ENCODE assay signal across 16 cellular contexts in the genomic region with DNA sequence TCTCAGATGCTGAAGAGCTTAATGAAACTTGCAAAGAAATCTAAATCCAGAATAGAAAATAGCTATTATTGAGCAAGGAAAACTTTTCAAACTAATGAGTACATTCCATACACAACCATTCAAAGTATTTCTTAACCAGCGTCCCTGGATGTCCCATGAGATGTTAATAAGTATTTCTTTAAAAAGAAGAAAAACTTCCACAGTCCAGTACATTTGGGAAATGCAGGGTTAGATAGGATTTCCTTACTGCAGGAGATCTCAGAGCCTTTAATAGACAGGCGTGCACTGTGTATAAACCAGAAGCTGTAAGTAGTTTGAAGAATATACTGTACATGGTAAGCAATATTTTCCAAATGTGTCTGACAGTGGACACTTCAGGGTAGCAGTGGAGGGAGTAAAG. TPM values are rescaled to one million over a fixed set of nuclear protein-coding genes. Genes with fewer than 3 reads are reported as not detected.
DNase-seq lines count a peak whose midpoint lies in the region; ATAC-seq, FAIRE-seq and TF ChIP-seq lines count a peak whose summit lies in the region.
"Had no signal": no experiment of that assay in that cellular context is flagged by ENCODE, and none has a peak within 500 bp of the region (broad histone marks: within the 10 kb centered on the region; RNA-seq: fewer than 3 reads in every experiment).

No MANE protein-coding gene starts in this region.

- H3K36me3 ChIP-seq in K562 (ENCODE audit: control insufficient read depth, insufficient read depth, low read length) (no peaks in the 10 kb centered on the region), neutrophil (no peaks in the 10 kb centered on the region), smooth muscle cell (ENCODE audit: low read depth) (no peaks in the 10 kb centered on the region), stomach (no peaks in the 10 kb centered on the region)
- H3K36me3 ChIP-seq: HAP-1, SJCRH30 had no signal

- CTCF ChIA-PET in K562 (lab: Yijun Ruan, JAX; ENCODE audit: low intra/inter-chr PET ratio): no interaction called here

- H3K4me3 ChIP-seq in K562 (no peak overlapping the region), neutrophil (ENCODE audit: low read depth in 1 of 2, low read length in 1 of 2) (no peak overlapping the region), smooth muscle cell (no peak overlapping the region), stomach (no peak overlapping the region)
- H3K4me3 ChIP-seq: HAP-1, SJCRH30 had no signal

- H3K27ac ChIP-seq in K562 (ENCODE audit: extremely low read depth, low read depth, low read length) (no peak overlapping the region), neutrophil (peak overlapping the region; percentile 73), smooth muscle cell (ENCODE audit: low read depth) (no peak overlapping the region), stomach (peak overlapping the region in 1 of 5 donors; percentile 16)
- H3K27ac ChIP-seq: C4-2B, SJCRH30 had no signal

- no peak for FAIRE-seq in K562 (lab: Jason Lieb, UNC)
- FAIRE-seq: GM18507, RCC 7860 had no signal

- TF ChIP-seq RAD21 in K562 (CRISPR knock-in tag; conservative IDR thresholded peaks at IDR 0.05 in 1 of 2, IDR thresholded peaks at IDR 0.05 in 1 of 2): no peak

- H2AFZ ChIP-seq in K562 (ENCODE audit: low read depth, low read length): 0 out of 2 replicates have a peak overlapping the region, but pooled peaks have one; percentile 2
- peak overlapping the region; percentile 36 for H2AFZ ChIP-seq in smooth muscle cell (ENCODE audit: low read depth)

- TF ChIP-seq EP300 in K562 (IDR thresholded peaks at IDR 0.05; ENCODE audit: low read length) (no peak), stomach (IDR thresholded peaks at IDR 0.05) (no peak)

- H3K4me1 ChIP-seq in K562 (replicated peaks in 1 of 2; ENCODE audit: control insufficient read depth in 2 of 2, insufficient read depth in 2 of 2, low read length in 2 of 2) (no peaks in the 10 kb centered on the region), neutrophil (ENCODE audit: control insufficient read depth in 1 of 2, insufficient read depth in 1 of 2, low read depth in 1 of 2, low read length in 1 of 2) (peaks cover 15 to 17% of the 10 kb centered on the region in 2 experiments), smooth muscle cell (ENCODE audit: low read depth) (no peaks in the 10 kb centered on the region), stomach (peaks cover 0 to 8% (median 0%) of the 10 kb centered on the region in 4 donors)
- H3K4me1 ChIP-seq: HAP-1 had no signal

- TF ChIP-seq CTCF in K562 (IDR thresholded peaks at IDR 0.05 in 2 of 3, conservative IDR thresholded peaks at IDR 0.05 in 1 of 3; ENCODE audit: insufficient read depth in 2 of 3, low read depth in 1 of 3, low read length in 3 of 3): no peak
- TF ChIP-seq CTCF in neutrophil (IDR thresholded peaks at IDR 0.05): no peak
- TF ChIP-seq CTCF in smooth muscle cell (IDR thresholded peaks at IDR 0.05; ENCODE audit: borderline replicate concordance, insufficient read depth, poor library complexity, severe bottlenecking): no peak
- no peak for TF ChIP-seq CTCF in stomach (IDR thresholded peaks at IDR 0.05)

- H3K79me2 ChIP-seq in K562 (ENCODE audit: control insufficient read depth, insufficient read depth, low read length) (no peaks in the 10 kb centered on the region), smooth muscle cell (ENCODE audit: low read depth) (no peaks in the 10 kb centered on the region)

- intact Hi-C loops in K562 (cut with micrococcal nuclease) (no loop called here), stomach (cut with DNase I; ENCODE audit: low total_unique reads) (no loop called here)

- H3K27me3 ChIP-seq in K562 (ENCODE audit: control insufficient read depth in 2 of 2, insufficient read depth in 2 of 2, low read length in 2 of 2): no peaks in the 10 kb centered on the region
- no peaks in the 10 kb centered on the region for H3K27me3 ChIP-seq in neutrophil
- no peaks in the 10 kb centered on the region for H3K27me3 ChIP-seq in smooth muscle cell (ENCODE audit: low read depth)
- H3K27me3 ChIP-seq in stomach: no peaks in the 10 kb centered on the region
- H3K27me3 ChIP-seq: SJCRH30 had no signal

- in situ Hi-C loops in K562 (cut with MboI): no loop called here

- WGBS in K562 (ENCODE audit: insufficient coverage, low coverage, missing lambda C conversion rate): 47% methylated on average over 2 of the region's 2 CpGs
- 91% methylated on average over 2 of the region's 2 CpGs for WGBS in smooth muscle cell (ENCODE audit: low lambda C conversion rate)
- WGBS in stomach, 5 donors: 82 to 90% (median 85%) methylated on average over 2 of the region's 2 CpGs

- H3K9ac ChIP-seq in K562 (ENCODE audit: insufficient read depth in 1 of 2, low read depth in 2 of 2, low read length in 2 of 2): no peak overlapping the region
- H3K9ac ChIP-seq in smooth muscle cell (ENCODE audit: low read depth): no peak overlapping the region

- DNase-seq in AG20443 (ENCODE audit: low spot score): peak; percentile 19
- DNase-seq in K562 (ENCODE audit: extremely low read depth in 1 of 4, low spot score in 3 of 4): no peak
- DNase-seq in smooth muscle cell (lab: John Stamatoyannopoulos, UW; ENCODE audit: unreplicated experiment): no peak
- no peak for DNase-seq in stomach
- no peak for DNase-seq in foreskin melanocyte
- no peak for DNase-seq in NCI-H146 (lab: John Stamatoyannopoulos, UW)
- DNase-seq: DMS53, NCI-H1417 treated with DMSO at 0.1 percent for 48 hours, NCI-H2029 treated with DMSO at 0.1 percent for 48 hours, NCI-H510A treated with DMSO at 0.1 percent for 48 hours, SJCRH30 had no signal

- POLR2A ChIA-PET in K562 (lab: Yijun Ruan, JAX): interaction anchor here (0.6 to 1.1 kb wide), 4 partner anchors 10 to 608 kb away, joined by 3 read pairs; no protein-coding TSS in a partner anchor

- no peaks in the 10 kb centered on the region for H3F3A ChIP-seq in smooth muscle cell (ENCODE audit: low read depth)

- H3K9me3 ChIP-seq in K562 (replicated peaks; ENCODE audit: control insufficient read depth, insufficient read depth, low read depth, low read length) (no peaks in the 10 kb centered on the region), neutrophil (no peaks in the 10 kb centered on the region), smooth muscle cell (replicated peaks; ENCODE audit: low read depth) (no peaks in the 10 kb centered on the region), stomach (no peaks in the 10 kb centered on the region)
- H3K9me3 ChIP-seq: HAP-1, SJCRH30 had no signal

- TF ChIP-seq POLR2A in K562 (conservative IDR thresholded peaks at IDR 0.05) (no peak), stomach (IDR thresholded peaks at IDR 0.05) (no peak)

- H4K20me1 ChIP-seq in K562 (replicated peaks; ENCODE audit: control insufficient read depth, insufficient read depth, low read length): no peaks in the 10 kb centered on the region
- no peaks in the 10 kb centered on the region for H4K20me1 ChIP-seq in smooth muscle cell (ENCODE audit: low read depth)

- no peak overlapping the region for H3K4me2 ChIP-seq in K562 (ENCODE audit: insufficient read depth, low read length)
- H3K4me2 ChIP-seq in smooth muscle cell: no peak overlapping the region

- ATAC-seq in K562: no peak; the same call in 2 of the 3 replicates

- no peaks in the 10 kb centered on the region for H3K9me1 ChIP-seq in K562 (ENCODE audit: control insufficient read depth, insufficient read depth, low read length)

- BruUV-seq in K562 (replicated peaks; lab: Mats Ljungman, UMichigan): no TSS peak

TF ChIP-seq in K562, 482 proteins besides CTCF, POLR2A, EP300 and RAD21:
- peak; percentile 56 for TF ChIP-seq ZNF239 (CRISPR knock-in tag; IDR thresholded peaks at IDR 0.05)
- no peak for TF ChIP-seq ZC3H4 (CRISPR knock-in tag; IDR thresholded peaks at IDR 0.05; ENCODE audit: borderline replicate concordance)
- TF ChIP-seq IRF2 (CRISPR knock-in tag; IDR thresholded peaks at IDR 0.05): no peak
- no peak for TF ChIP-seq BMI1 (IDR thresholded peaks at IDR 0.05; ENCODE audit: low read length)

RNA-seq across cellular contexts. Expression of a gene that starts 29.6 kb away (rescaled TPM):
- 81.5 and 114 TPM in 2 replicates for total RNA-seq in K562 (2011; cell fraction: chromatin; rRNA removed; ENCODE audit: low replicate concordance)
- total RNA-seq in K562 (2011; cell fraction: nucleolus; rRNA removed): 100 and 103 TPM in 2 replicates
- total RNA-seq in K562 (2011; cell fraction: nucleoplasm; rRNA removed): 92.4 and 99.8 TPM in 2 replicates
- 38.7 and 44.5 TPM in 2 replicates for total RNA-seq in K562 (2014; rRNA removed)
- total RNA-seq in K562 (2014; rRNA removed; fragmentation: Illumina TruSeq; extraction: Trizol): 19.4 and 20.6 TPM in 2 replicates
- total RNA-seq in K562 (2015; rRNA removed; fragmentation: Illumina TruSeq; extraction: Trizol): 27.7 and 27.8 TPM in 2 replicates
- 47.5 and 51.8 TPM in 2 replicates for total RNA-seq in K562 (2021)
- polyA plus RNA-seq in K562 (2011; rRNA removed): 83.9 and 105 TPM in 2 replicates
- polyA plus RNA-seq in K562 (2011; cell fraction: cytosol; rRNA removed): 72.3 and 73.7 TPM in 2 replicates
- polyA plus RNA-seq in K562 (2011; cell fraction: nucleus; rRNA removed): 144 and 202 TPM in 2 replicates
- 98.8 and 122 TPM in 2 replicates for polyA plus RNA-seq in K562 (2012)
- 49.6 and 57.8 TPM in 2 replicates for polyA plus RNA-seq in K562 (2014; fragmentation: Illumina TruSeq; extraction: Trizol)
- 10 to 100 TPM; 12.0 to 24.3 TPM for polyA plus RNA-seq in K562 (2014; fragmentation: Nextera tagmentation; extraction: Ambion mirVana)
- polyA plus RNA-seq in K562 (2014; rRNA removed): 30.9 and 31.4 TPM in 2 replicates
- polyA minus RNA-seq in K562 (2011; rRNA and poly(A)+ RNA removed): 76.2 and 78.0 TPM in 2 replicates
- 70.7 and 90.6 TPM in 2 replicates for polyA minus RNA-seq in K562 (2011; cell fraction: cytosol; rRNA and poly(A)+ RNA removed)
- polyA minus RNA-seq in K562 (2011; cell fraction: nucleus; rRNA and poly(A)+ RNA removed): 122 and 139 TPM in 2 replicates
- 170 and 195 TPM in 2 replicates for total RNA-seq in smooth muscle cell
- 209 and 241 TPM in 2 replicates for polyA plus RNA-seq in smooth muscle cell
- total RNA-seq in stomach: 10 to 100 TPM in 4 of 5 donors, 1 to 10 TPM in 1; 7.6 to 34.7 (median 26.6) TPM
- 10 to 100 TPM; 17.7 to 39.7 (median 24.1) TPM for polyA plus RNA-seq in stomach
